8 cellular contexts compared by ENCODE assay signal in genomic region chr15:67839929-67840746, GRCh38. TPM values are rescaled to one million over a fixed set of nuclear protein-coding genes. Genes with fewer than 3 reads are reported as not detected.
A peak's percentile ranks its signal among the peaks of the same experiment; 100 is the strongest.
DNase-seq lines count a peak whose midpoint lies in the region; ATAC-seq, FAIRE-seq and TF ChIP-seq lines count a peak whose summit lies in the region.

Gene RNU6-1, minus strand, starts transcription at chr15:67840045.

- peak within 1 kb of the TSS; percentile 99 for H2AFZ ChIP-seq in keratinocyte (ENCODE audit: control insufficient read depth, low read length)

- H3K9ac ChIP-seq in keratinocyte (ENCODE audit: control insufficient read depth, extremely low read depth, insufficient read depth, low read length): peak within 1 kb of the TSS; percentile 86

- H3K4me3 ChIP-seq in AG10803 (ENCODE audit: low read length): peak within 1 kb of the TSS; percentile 96
- H3K4me3 ChIP-seq in keratinocyte (ENCODE audit: control insufficient read depth in 2 of 3, extremely low read depth in 1 of 3, insufficient read depth in 2 of 3, low read depth in 1 of 3, low read length in 3 of 3): peak within 1 kb of the TSS; percentile 64 to 90 (median 80)

- dilution Hi-C loops in keratinocyte (cut with MboI; ENCODE audit: extremely low pct_ligation_motif_present, low sequenced_read_pairs): no loop called here

- H3K36me3 ChIP-seq in keratinocyte (ENCODE audit: control insufficient read depth in 2 of 2, extremely low read depth in 1 of 2, insufficient read depth in 2 of 2, low read length in 2 of 2): no peaks in the 10 kb centered on the region

- H3K9me3 ChIP-seq in keratinocyte (ENCODE audit: control insufficient read depth, low read depth, low read length): no peaks in the 10 kb centered on the region

- no peaks in the 10 kb centered on the region for H3K79me2 ChIP-seq in keratinocyte (ENCODE audit: control insufficient read depth, insufficient read depth, low read length)

- peak within 1 kb of the TSS; percentile 93 for H3K27ac ChIP-seq in keratinocyte (ENCODE audit: control insufficient read depth, insufficient read depth, low read length)

- TF ChIP-seq CTCF in AG10803 (conservative IDR thresholded peaks at IDR 0.05; ENCODE audit: low read length) (no peak), keratinocyte (optimal IDR thresholded peaks at IDR 0.05 in 1 of 3, IDR thresholded peaks at IDR 0.05 in 1 of 3, conservative IDR thresholded peaks at IDR 0.05 in 1 of 3; ENCODE audit: extremely low read depth in 1 of 3, insufficient read depth in 2 of 3, low read length in 3 of 3) (no peak)

- no peaks in the 10 kb centered on the region for H4K20me1 ChIP-seq in keratinocyte (ENCODE audit: control insufficient read depth, extremely low read depth, insufficient read depth, low read length)

- no peaks in the 10 kb centered on the region for H3K9me1 ChIP-seq in keratinocyte (ENCODE audit: control insufficient read depth, extremely low read depth, insufficient read depth, low read length)

- H3K27me3 ChIP-seq in keratinocyte (ENCODE audit: control insufficient read depth, extremely low read depth, insufficient read depth, low read length): peaks cover 11% of the 10 kb centered on the region

- peaks cover 19% of the 10 kb centered on the region for H3K4me1 ChIP-seq in keratinocyte (ENCODE audit: control insufficient read depth, extremely low read depth, insufficient read depth, low read length)

- DNase-seq in AG10803 (ENCODE audit: low read depth) (peak; percentile 92), NCI-H446 treated with DMSO at 0.1 percent for 48 hours (lab: John Stamatoyannopoulos, UW) (peak; percentile 90), cerebellar nuclear complex (lab: John Stamatoyannopoulos, UW) (peak; percentile 68 to 80), keratinocyte (ENCODE audit: low read depth, low spot score) (peak; percentile 69)
- peak; percentile 97 for DNase-seq in activated CD4-positive, CD25-positive, alpha-beta regulatory T cell treated with anti-CD3 and anti-CD28 coated beads, Interleukin-2, amount 50 U/mL, for 72 hours
- peak; percentile 91 to 92 (median 91) for DNase-seq in stimulated activated CD4-positive, alpha-beta T cell treated with anti-CD3 and anti-CD28 coated beads, Interleukin-12 subunit alpha, Interleukin-12 subunit beta, amount 100 ng/mL, for 48 hours (ENCODE audit: low read depth in 2 of 3, low spot score in 1 of 3)

- FAIRE-seq in keratinocyte (lab: Jason Lieb, UNC): peak; percentile 49

- ATAC-seq in GM19043 (IDR thresholded peaks at IDR 0.05; ENCODE audit: low read depth, unreplicated experiment): peak; percentile 74
- ATAC-seq in HG03354 (IDR thresholded peaks at IDR 0.05; ENCODE audit: poor library complexity, severe bottlenecking, unreplicated experiment): peak; percentile 75

- H3K4me2 ChIP-seq in keratinocyte (ENCODE audit: control insufficient read depth, extremely low read depth, insufficient read depth, low read depth, low read length): peak within 1 kb of the TSS; percentile 96

RNA-seq across cellular contexts. Expression of gene RNU6-1, which starts in this region (rescaled TPM):
- polyA plus RNA-seq in keratinocyte: not detected in 3 replicates
- not detected for polyA plus RNA-seq in keratinocyte (2011; ENCODE audit: low read depth)
- not detected in 2 replicates for polyA plus RNA-seq in keratinocyte (2011; cell fraction: cytosol; rRNA removed)
- polyA plus RNA-seq in keratinocyte (2011; cell fraction: nucleus; rRNA removed): not detected in 2 replicates
- polyA plus RNA-seq in keratinocyte (2012; ENCODE audit: low replicate concordance): not detected in 2 replicates
- not detected in 3 replicates for polyA minus RNA-seq in keratinocyte
- polyA minus RNA-seq in keratinocyte (2011; cell fraction: cytosol; rRNA and poly(A)+ RNA removed): not detected
- polyA minus RNA-seq in keratinocyte (2011; cell fraction: nucleus; rRNA and poly(A)+ RNA removed): not detected in 2 replicates

Comparison
In these comparisons a context has a peak if more than half of its experiments do, and no peak if none do; other contexts are left out.
1. Peak in every context shown above with its lines: DNase-seq, ATAC-seq, H3K4me3 ChIP-seq and H3K27ac ChIP-seq.
2. Peak in DNase-seq, H3K4me3 ChIP-seq, H3K27ac ChIP-seq, H3K9ac ChIP-seq and H3K4me2 ChIP-seq in keratinocyte; RNA of the gene not detected or under 1 TPM.